9 cellular contexts compared by ENCODE assay signal in genomic region chr11:73907191-73907590, GRCh38. TPM values are rescaled to one million over a fixed set of nuclear protein-coding genes. Genes with fewer than 3 reads are reported as not detected.
DNase-seq lines count a peak whose midpoint lies in the region; ATAC-seq, FAIRE-seq and TF ChIP-seq lines count a peak whose summit lies in the region.
"Had no signal": no experiment of that assay in that cellular context is flagged by ENCODE, and none has a peak within 500 bp of the region (broad histone marks: within the 10 kb centered on the region; RNA-seq: fewer than 3 reads in every experiment).

No MANE protein-coding gene starts in this region.

- WGBS in sigmoid colon, 2 donors = 89% methylated on average over 4 of the region's 4 CpGs

- H3K4me1 Mint-ChIP-seq in activated naive CD4-positive, alpha-beta T cell treated with anti-CD3 and anti-CD28 coated beads, Interleukin-2, amount 10 ng/mL, durations not matched to agents 7 days and 5 days = no peaks in the 10 kb centered on the region
- H3K4me1 Mint-ChIP-seq: brain had no signal

- H3K9me3 ChIP-seq in BE2C = no peaks in the 10 kb centered on the region
- no peaks in the 10 kb centered on the region for H3K9me3 ChIP-seq in sigmoid colon

- ATAC-seq in GM21529 (IDR thresholded peaks at IDR 0.05; ENCODE audit: unreplicated experiment) (no peak), HG03280 (IDR thresholded peaks at IDR 0.05; ENCODE audit: unreplicated experiment) (no peak), GM21526 (IDR thresholded peaks at IDR 0.05; ENCODE audit: low FRiP score, unreplicated experiment) (no peak)

- H3K9me3 Mint-ChIP-seq in activated naive CD4-positive, alpha-beta T cell treated with anti-CD3 and anti-CD28 coated beads, Interleukin-2, amount 10 ng/mL, durations not matched to agents 7 days and 5 days = no peaks in the 10 kb centered on the region
- H3K9me3 Mint-ChIP-seq: brain had no signal

- H3K27me3 ChIP-seq in BE2C = no peaks in the 10 kb centered on the region
- no peaks in the 10 kb centered on the region for H3K27me3 ChIP-seq in kidney epithelial cell (ENCODE audit: control insufficient read depth, insufficient read depth, low read length)
- no peaks in the 10 kb centered on the region for H3K27me3 ChIP-seq in sigmoid colon

- no peak overlapping the region for H3K4me3 ChIP-seq in BE2C (ENCODE audit: low read depth, low read length)
- no peak overlapping the region for H3K4me3 ChIP-seq in kidney epithelial cell (ENCODE audit: low read depth, low read length)
- no peak overlapping the region for H3K4me3 ChIP-seq in sigmoid colon

- no peaks in the 10 kb centered on the region for H3K27me3 Mint-ChIP-seq in activated naive CD4-positive, alpha-beta T cell treated with anti-CD3 and anti-CD28 coated beads, Interleukin-2, amount 10 ng/mL, durations not matched to agents 7 days and 5 days
- H3K27me3 Mint-ChIP-seq: brain had no signal

- TF ChIP-seq CTCF in BE2C (IDR thresholded peaks at IDR 0.05; ENCODE audit: low read depth, low read length) = peak; percentile 16
- TF ChIP-seq CTCF in kidney epithelial cell (IDR thresholded peaks at IDR 0.05; ENCODE audit: insufficient read depth, low read length, poor library complexity, severe bottlenecking) = peak; percentile 10
- no peak for TF ChIP-seq CTCF in sigmoid colon (IDR thresholded peaks at IDR 0.05)

- peaks cover 10% of the 10 kb centered on the region for H3K36me3 Mint-ChIP-seq in activated naive CD4-positive, alpha-beta T cell treated with anti-CD3 and anti-CD28 coated beads, Interleukin-2, amount 10 ng/mL, durations not matched to agents 7 days and 5 days

- FAIRE-seq in HTR-8/SVneo (lab: Jason Lieb, UNC) = peak; percentile 74

- peak overlapping the region; percentile 63 for H3K27ac Mint-ChIP-seq in activated naive CD4-positive, alpha-beta T cell treated with anti-CD3 and anti-CD28 coated beads, Interleukin-2, amount 10 ng/mL, durations not matched to agents 7 days and 5 days

- H3K36me3 ChIP-seq in BE2C (no peaks in the 10 kb centered on the region; the same call in 1 of the 2 replicates), kidney epithelial cell (ENCODE audit: control insufficient read depth, insufficient read depth, low read length) (no peaks in the 10 kb centered on the region), sigmoid colon (peaks cover 0 to 79% (median 2%) of the 10 kb centered on the region in 4 donors)

- no peaks in the 10 kb centered on the region for H3K4me1 ChIP-seq in BE2C
- no peaks in the 10 kb centered on the region for H3K4me1 ChIP-seq in sigmoid colon

- CTCF ChIA-PET in activated naive CD4-positive, alpha-beta T cell treated with anti-CD3 and anti-CD28 coated beads, Interleukin-2, amount 10 ng/mL, durations not matched to agents 7 days and 5 days (lab: Charles Lee) = no interaction called here

- TF ChIP-seq POLR2A in sigmoid colon (IDR thresholded peaks at IDR 0.05) = no peak

- H3K27ac ChIP-seq in sigmoid colon = no peak overlapping the region

- no peak for DNase-seq in BE2C
- peak; percentile 45 for DNase-seq in HTR-8/SVneo (ENCODE audit: insufficient read length, low spot score)
- peak; percentile 21 for DNase-seq in activated naive CD4-positive, alpha-beta T cell treated with anti-CD3 and anti-CD28 coated beads, Interleukin-2, amount 10 ng/mL, durations not matched to agents 7 days and 5 days
- DNase-seq in kidney epithelial cell (ENCODE audit: low read depth) = no peak
- DNase-seq in sigmoid colon = no peak

- no peak overlapping the region for H3K4me3 Mint-ChIP-seq in activated naive CD4-positive, alpha-beta T cell treated with anti-CD3 and anti-CD28 coated beads, Interleukin-2, amount 10 ng/mL, durations not matched to agents 7 days and 5 days
- H3K4me3 Mint-ChIP-seq: brain had no signal

- TF ChIP-seq EP300 in sigmoid colon (IDR thresholded peaks at IDR 0.05) = no peak

- intact Hi-C loops in sigmoid colon (cut with DNase I) = no loop called here

RNA-seq across cellular contexts. Expression of gene PAAF1, which starts 30.4 kb away (rescaled TPM):
- 9.9 TPM for polyA plus RNA-seq in BE2C (2012; ENCODE audit: insufficient read depth, insufficient read length, low read depth)
- 11.8 and 11.9 TPM in 2 replicates for total RNA-seq in kidney epithelial cell
- total RNA-seq in sigmoid colon = 10 to 100 TPM; 16.7 to 20.7 (median 19.6) TPM
- polyA plus RNA-seq in sigmoid colon = 10 to 100 TPM; 10.9 to 15.6 (median 12.3) TPM

RNA-seq across cellular contexts. Expression of gene COA4, which starts 30.5 kb away (rescaled TPM):
- 441 TPM for polyA plus RNA-seq in BE2C (2012; ENCODE audit: insufficient read depth, insufficient read length, low read depth)
- total RNA-seq in kidney epithelial cell = 80.8 and 103 TPM in 2 replicates
- total RNA-seq in sigmoid colon = 10 to 100 TPM; 64.3 to 87.4 (median 75.8) TPM
- polyA plus RNA-seq in sigmoid colon = 100 to 1,000 TPM; 114 to 117 (median 117) TPM

RNA-seq across cellular contexts. Expression of gene DNAJB13, which starts 43.6 kb away (rescaled TPM):
- not detected for polyA plus RNA-seq in BE2C (2012; ENCODE audit: insufficient read depth, insufficient read length, low read depth)
- total RNA-seq in kidney epithelial cell = not detected in 2 replicates
- under 1 TPM in 1 of 4 donors, not detected in 3; 0.27 TPM for total RNA-seq in sigmoid colon
- polyA plus RNA-seq in sigmoid colon = not detected

Comparison
In these comparisons a context has a peak if more than half of its experiments do, and no peak if none do; other contexts are left out.
1. DNase-seq: peak in HTR-8/SVneo (single experiment) and activated naive CD4-positive, alpha-beta T cell treated with anti-CD3 and anti-CD28 coated beads, Interleukin-2, amount 10 ng/mL, durations not matched to agents 7 days and 5 days (single experiment); none in BE2C (single experiment), kidney epithelial cell (single experiment) and sigmoid colon (single experiment).
2. CTCF ChIP-seq: peak in BE2C (single experiment) and kidney epithelial cell (single experiment); none in sigmoid colon (0 of 4).